In the genomic region with DNA sequence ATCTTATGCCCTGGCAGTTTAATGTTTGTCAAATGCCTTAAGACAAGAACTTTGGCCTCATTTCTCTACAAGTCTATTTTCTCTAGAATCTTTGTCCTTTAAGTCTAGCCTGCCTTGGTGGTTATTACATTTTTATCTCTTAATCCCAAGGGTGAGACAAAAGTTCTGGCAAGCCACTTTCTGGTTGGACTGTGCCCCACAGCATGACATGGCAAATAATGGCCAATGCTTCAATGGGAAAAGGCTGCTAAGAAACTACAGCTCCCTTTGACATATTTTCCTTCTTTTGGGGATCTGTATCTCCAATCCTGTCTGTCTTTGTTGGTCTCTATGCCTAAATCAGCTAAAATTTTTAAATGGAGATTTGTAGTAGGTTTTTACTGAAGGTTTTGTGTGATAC, we compare ENCODE assay signal across 27 cellular contexts.
DNase-seq lines count a peak whose midpoint lies in the region; ATAC-seq and TF ChIP-seq lines count a peak whose summit lies in the region.
"Had no signal": no experiment of that assay in that cellular context is flagged by ENCODE, and none has a peak within 500 bp of the region (broad histone marks: within the 10 kb centered on the region; RNA-seq: fewer than 3 reads in every experiment).

No MANE protein-coding gene starts in this region.

- TF ChIP-seq EP300 in suprapubic skin (IDR thresholded peaks at IDR 0.05), result no peak

- H2BK15ac ChIP-seq in neuronal stem cell (ENCODE audit: low read length), result no peak overlapping the region

- no peaks in the 10 kb centered on the region for H3K9me3 Mint-ChIP-seq in endodermal cell
- H3K9me3 Mint-ChIP-seq: activated naive CD4-positive, alpha-beta T cell treated with anti-CD3 and anti-CD28 coated beads, Interleukin-2, amount 50 U/mL, for 24 hours; activated T-helper 17 cell treated with anti-CD3 and anti-CD28 coated beads, Interleukin-2, amount 50 U/mL, for 72 hours; immature natural killer cell; memory B cell; stimulated activated naive B cell treated with anti-CD40 and anti-IgM and Interleukin-4, amounts not matched to agents 10 μg/mL and 1 μg/mL and 100 μg/mL, for 72 hours had no signal

- no peak overlapping the region for H4K91ac ChIP-seq in neuronal stem cell (ENCODE audit: low read depth, low read length, poor library complexity)

- no peak overlapping the region for H2BK120ac ChIP-seq in neuronal stem cell (ENCODE audit: low read depth, low read length)

- H3K27ac ChIP-seq in endodermal cell (ENCODE audit: low read depth, low read length), result no peak overlapping the region
- no peak overlapping the region for H3K27ac ChIP-seq in neuronal stem cell (replicated peaks; ENCODE audit: low read length)
- H3K27ac ChIP-seq in tibial artery, result peak overlapping the region; percentile 59 to 73
- H3K27ac ChIP-seq in suprapubic skin, result no peak overlapping the region
- H3K27ac ChIP-seq: 22Rv1, breast epithelium, VCaP had no signal

- no peaks in the 10 kb centered on the region for H3K9me3 ChIP-seq in endodermal cell (ENCODE audit: control insufficient read depth, low read length)
- no peaks in the 10 kb centered on the region for H3K9me3 ChIP-seq in neuronal stem cell (replicated peaks in 1 of 2; ENCODE audit: control insufficient read depth in 2 of 2, insufficient read depth in 1 of 2, low read depth in 1 of 2, low read length in 2 of 2)
- no peaks in the 10 kb centered on the region for H3K9me3 ChIP-seq in tibial artery
- no peaks in the 10 kb centered on the region for H3K9me3 ChIP-seq in suprapubic skin
- H3K9me3 ChIP-seq: breast epithelium had no signal

- H3K27me3 Mint-ChIP-seq in endodermal cell (ENCODE audit: insufficient read depth), result no peaks in the 10 kb centered on the region
- H3K27me3 Mint-ChIP-seq: activated T-helper 17 cell treated with anti-CD3 and anti-CD28 coated beads, Interleukin-2, amount 50 U/mL, for 72 hours; memory B cell; progenitor cell of endocrine pancreas; stimulated activated naive B cell treated with anti-CD40 and anti-IgM and Interleukin-4, amounts not matched to agents 10 μg/mL and 1 μg/mL and 100 μg/mL, for 72 hours had no signal

- DNase-seq in NOMO-1 treated with DMSO at 0.1 percent for 48 hours (lab: John Stamatoyannopoulos, UW; ENCODE audit: unreplicated experiment) (peak; percentile 37), NOMO-1 treated with dmso at 0.1 percent for 144 hours (lab: John Stamatoyannopoulos, UW; ENCODE audit: unreplicated experiment) (no peak), endodermal cell (no peak), neuronal stem cell (ENCODE audit: low spot score) (no peak), tibial artery (peak in 1 of 2 donors; percentile 67), AG08396 (ENCODE audit: low spot score) (no peak), suprapubic skin (ENCODE audit: low spot score in 2 of 2) (no peak)
- DNase-seq: activated CD4-positive, alpha-beta T cell treated with anti-CD3 and anti-CD28 coated beads for 4 hours; activated CD8-positive, alpha-beta T cell treated with anti-CD3 and anti-CD28 coated beads, Interleukin-2, amount 10 ng/mL, durations not matched to agents 7 days and 5 days; amygdala; immature natural killer cell; Karpas-422; NCI-H1436 treated with DMSO at 0.1 percent for 48 hours; NCI-H2081 treated with DMSO at 0.1 percent for 48 hours; NCI-H226; NCI-H69; SIG-M5; stimulated activated naive B cell treated with anti-CD40 and anti-IgM and Interleukin-4, amounts not matched to agents 10 μg/mL and 1 μg/mL and 100 μg/mL, for 72 hours; T-helper 9 cell had no signal

- no peak overlapping the region for H2AK5ac ChIP-seq in neuronal stem cell (ENCODE audit: low read depth, low read length)

- H3K4me1 Mint-ChIP-seq in endodermal cell, result peaks cover 15% of the 10 kb centered on the region
- H3K4me1 Mint-ChIP-seq: activated T-helper 17 cell treated with anti-CD3 and anti-CD28 coated beads, Interleukin-2, amount 50 U/mL, for 72 hours; immature natural killer cell; memory B cell; stimulated activated naive B cell treated with anti-CD40 and anti-IgM and Interleukin-4, amounts not matched to agents 10 μg/mL and 1 μg/mL and 100 μg/mL, for 72 hours had no signal

- H3K4ac ChIP-seq in neuronal stem cell (ENCODE audit: low read length), result no peak overlapping the region

- H3K4me1 ChIP-seq in endodermal cell (ENCODE audit: control insufficient read depth, insufficient read depth, low read length) (peaks cover 3% of the 10 kb centered on the region), neuronal stem cell (ENCODE audit: control insufficient read depth in 2 of 2, insufficient read depth in 1 of 2, low read depth in 1 of 2, low read length in 2 of 2) (peaks cover 4 to 11% of the 10 kb centered on the region in 2 donors), tibial artery (peaks cover 0 to 56% (median 8%) of the 10 kb centered on the region in 4 donors), suprapubic skin (peaks cover 4% of the 10 kb centered on the region)
- H3K4me1 ChIP-seq: breast epithelium had no signal

- H3K36me3 ChIP-seq in endodermal cell (ENCODE audit: control insufficient read depth, insufficient read depth, low read length), result no peaks in the 10 kb centered on the region
- no peaks in the 10 kb centered on the region for H3K36me3 ChIP-seq in neuronal stem cell (replicated peaks in 1 of 2; ENCODE audit: control insufficient read depth in 2 of 2, insufficient read depth in 2 of 2, low read length in 2 of 2)
- no peaks in the 10 kb centered on the region for H3K36me3 ChIP-seq in tibial artery
- H3K36me3 ChIP-seq in suprapubic skin, result no peaks in the 10 kb centered on the region
- H3K36me3 ChIP-seq: breast epithelium had no signal

- no peak overlapping the region for H2BK5ac ChIP-seq in neuronal stem cell (ENCODE audit: low read length)

- no peaks in the 10 kb centered on the region for H3K36me3 Mint-ChIP-seq in endodermal cell (ENCODE audit: low read depth)
- H3K36me3 Mint-ChIP-seq: activated naive CD4-positive, alpha-beta T cell treated with anti-CD3 and anti-CD28 coated beads, Interleukin-2, amount 50 U/mL, for 24 hours; immature natural killer cell; memory B cell; stimulated activated naive B cell treated with anti-CD40 and anti-IgM and Interleukin-4, amounts not matched to agents 10 μg/mL and 1 μg/mL and 100 μg/mL, for 72 hours had no signal

- H3K4me2 ChIP-seq in neuronal stem cell (ENCODE audit: insufficient read depth, low read length, poor library complexity, severe bottlenecking), result no peak overlapping the region

- H3K9ac ChIP-seq in endodermal cell (ENCODE audit: extremely low read depth, low read length, poor library complexity, severe bottlenecking) (no peak overlapping the region), neuronal stem cell (ENCODE audit: low read depth, low read length, poor library complexity) (no peak overlapping the region)

- peak overlapping the region; percentile 68 for H2AFZ ChIP-seq in neuronal stem cell (ENCODE audit: low read length)

- no peaks in the 10 kb centered on the region for H3K27me3 ChIP-seq in endodermal cell (ENCODE audit: control insufficient read depth, insufficient read depth, low read length, poor library complexity, severe bottlenecking)
- no peaks in the 10 kb centered on the region for H3K27me3 ChIP-seq in neuronal stem cell (ENCODE audit: control insufficient read depth in 3 of 3, insufficient read depth in 3 of 3, low read depth in 1 of 3, low read length in 3 of 3)
- no peaks in the 10 kb centered on the region for H3K27me3 ChIP-seq in tibial artery
- no peaks in the 10 kb centered on the region for H3K27me3 ChIP-seq in suprapubic skin
- H3K27me3 ChIP-seq: breast epithelium had no signal

- no peak overlapping the region for H3K14ac ChIP-seq in neuronal stem cell (ENCODE audit: low read length)

- no peak overlapping the region for H4K8ac ChIP-seq in neuronal stem cell (ENCODE audit: low read depth, low read length)

- H2BK12ac ChIP-seq in neuronal stem cell (ENCODE audit: low read length), result no peak overlapping the region

- intact Hi-C loops in tibial artery (cut with DNase I; ENCODE audit: low total_unique reads), result no loop called here

- no peak for TF ChIP-seq POLR2A in suprapubic skin (IDR thresholded peaks at IDR 0.05)

- no peaks in the 10 kb centered on the region for H3K79me1 ChIP-seq in neuronal stem cell (ENCODE audit: low read depth, low read length)

- H3K4me3 ChIP-seq in endodermal cell (ENCODE audit: low read length) (no peak overlapping the region), neuronal stem cell (ENCODE audit: low read length in 2 of 2) (no peak overlapping the region), tibial artery (no peak overlapping the region), suprapubic skin (no peak overlapping the region)
- H3K4me3 ChIP-seq: breast epithelium had no signal

- no peak overlapping the region for H3K4me3 Mint-ChIP-seq in endodermal cell
- H3K4me3 Mint-ChIP-seq: activated CD8-positive, alpha-beta T cell treated with anti-CD3 and anti-CD28 coated beads, Interleukin-2, amount 10 ng/mL, durations not matched to agents 7 days and 5 days; activated naive CD4-positive, alpha-beta T cell treated with anti-CD3 and anti-CD28 coated beads, Interleukin-2, amount 50 U/mL, for 24 hours; activated T-helper 17 cell treated with anti-CD3 and anti-CD28 coated beads, Interleukin-2, amount 50 U/mL, for 72 hours; immature natural killer cell; memory B cell; stimulated activated naive B cell treated with anti-CD40 and anti-IgM and Interleukin-4, amounts not matched to agents 10 μg/mL and 1 μg/mL and 100 μg/mL, for 72 hours had no signal

- no peak for TF ChIP-seq CTCF in endodermal cell (conservative IDR thresholded peaks at IDR 0.05)
- no peak for TF ChIP-seq CTCF in tibial artery (IDR thresholded peaks at IDR 0.05)
- no peak for TF ChIP-seq CTCF in suprapubic skin (IDR thresholded peaks at IDR 0.05)

- H3K27ac Mint-ChIP-seq in endodermal cell, result peak overlapping the region; percentile 64
- H3K27ac Mint-ChIP-seq: activated CD8-positive, alpha-beta T cell treated with anti-CD3 and anti-CD28 coated beads, Interleukin-2, amount 10 ng/mL, durations not matched to agents 7 days and 5 days; activated naive CD4-positive, alpha-beta T cell treated with anti-CD3 and anti-CD28 coated beads, Interleukin-2, amount 50 U/mL, for 24 hours; activated T-helper 17 cell treated with anti-CD3 and anti-CD28 coated beads, Interleukin-2, amount 50 U/mL, for 72 hours; immature natural killer cell; memory B cell; progenitor cell of endocrine pancreas; stimulated activated naive B cell treated with anti-CD40 and anti-IgM and Interleukin-4, amounts not matched to agents 10 μg/mL and 1 μg/mL and 100 μg/mL, for 72 hours had no signal

- ATAC-seq in GM18858 (IDR thresholded peaks at IDR 0.05; ENCODE audit: unreplicated experiment), result no peak
- ATAC-seq: activated CD8-positive, alpha-beta T cell treated with anti-CD3 and anti-CD28 coated beads, Interleukin-2, amount 10 ng/mL, durations not matched to agents 7 days and 5 days; activated T-helper 17 cell treated with anti-CD3 and anti-CD28 coated beads, Interleukin-2, amount 50 U/mL, for 72 hours; stimulated activated naive B cell treated with anti-CD40 and anti-IgM and Interleukin-4, amounts not matched to agents 10 μg/mL and 1 μg/mL and 100 μg/mL, for 72 hours had no signal

- H3K18ac ChIP-seq in neuronal stem cell (ENCODE audit: low read length), result no peak overlapping the region

- H3K23ac ChIP-seq in neuronal stem cell (ENCODE audit: low read depth, low read length, poor library complexity), result no peak overlapping the region

Comparison
In these comparisons a context has a peak if more than half of its experiments do, and no peak if none do; other contexts are left out.
1. H3K27ac ChIP-seq: peak in tibial artery (2 of 2); none in endodermal cell (single experiment), neuronal stem cell (single experiment) and suprapubic skin (single experiment).